9 cellular contexts compared by ENCODE assay signal in the genomic region with DNA sequence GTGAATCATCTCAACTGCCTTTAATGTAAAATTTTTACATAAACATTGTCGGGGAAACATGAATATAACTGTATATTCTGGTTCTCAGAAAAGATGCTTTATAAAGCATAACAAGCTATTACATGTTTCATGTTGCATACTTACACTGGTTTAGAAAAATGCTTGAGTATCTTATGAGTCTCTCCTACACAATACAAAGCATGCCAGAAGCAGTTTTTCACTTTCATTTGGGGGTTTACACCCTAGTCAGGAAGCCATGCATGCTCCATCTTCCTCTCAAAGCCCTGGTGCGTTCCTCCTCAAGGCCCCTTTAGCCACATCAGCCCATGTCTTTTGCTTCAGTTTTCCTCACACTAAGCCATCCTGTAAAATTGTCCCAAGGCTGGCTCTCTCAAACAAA. TPM values are rescaled to one million over a fixed set of nuclear protein-coding genes. Genes with fewer than 3 reads are reported as not detected.
"Had no signal": no experiment of that assay in that cellular context is flagged by ENCODE, and none has a peak within 500 bp of the region (broad histone marks: within the 10 kb centered on the region; RNA-seq: fewer than 3 reads in every experiment).

No MANE protein-coding gene starts in this region.

- H3K36me3 ChIP-seq: HAP-1 had no signal

- H3K4me3 Mint-ChIP-seq: HFFc6 had no signal

- H3K4me3 ChIP-seq: HAP-1, K562 had no signal

- H3K27ac Mint-ChIP-seq: HFFc6 had no signal

- ATAC-seq: HCT116, K562 had no signal

- FAIRE-seq: HTR-8/SVneo, K562 had no signal

- DNase-seq: GOT3, H7, HFFc6, IMR-90 had no signal

- H3K9me3 ChIP-seq: HAP-1 had no signal

RNA-seq across cellular contexts. Expression of a gene that starts 22.8 kb away (rescaled TPM):
- total RNA-seq: HFFc6, HT-29, K562 had no signal
- polyA plus RNA-seq: IMR-90, K562 had no signal
